ENCODE assay signal across 10 cellular contexts in the genomic region with DNA sequence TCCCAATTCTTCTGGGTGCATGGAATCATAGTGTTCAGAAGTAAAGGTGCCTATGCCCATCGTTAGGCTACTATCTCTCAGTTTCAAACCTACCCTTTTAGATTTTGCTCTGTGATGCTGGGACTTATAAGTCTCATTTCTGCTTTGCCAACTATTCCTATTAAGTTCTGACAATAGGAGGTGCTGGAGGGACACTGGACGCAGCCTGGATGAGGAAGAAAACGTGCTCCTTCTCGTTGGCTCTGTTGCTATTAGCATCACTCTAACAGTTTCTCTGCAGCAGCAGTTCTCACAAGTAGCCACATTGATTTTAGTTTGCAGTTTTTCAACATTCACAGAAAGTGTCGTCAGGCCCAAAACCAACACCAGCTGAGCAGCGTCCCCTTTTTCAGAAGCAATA.
DNase-seq lines count a peak whose midpoint lies in the region; ATAC-seq and TF ChIP-seq lines count a peak whose summit lies in the region.
"Had no signal": no experiment of that assay in that cellular context is flagged by ENCODE, and none has a peak within 500 bp of the region (broad histone marks: within the 10 kb centered on the region; RNA-seq: fewer than 3 reads in every experiment).

No MANE protein-coding gene starts in this region.

- H3K36me3 ChIP-seq in ACC112 (ENCODE audit: insufficient read depth, low read length) = no peaks in the 10 kb centered on the region

- H3K4me3 ChIP-seq in ACC112 (ENCODE audit: low read depth, low read length) = no peak overlapping the region

- no peak for TF ChIP-seq EP300 in Ishikawa (IDR thresholded peaks at IDR 0.05; ENCODE audit: borderline replicate concordance)

- no peaks in the 10 kb centered on the region for H3K4me1 Mint-ChIP-seq in activated CD4-positive, alpha-beta memory T cell treated with anti-CD3 and anti-CD28 coated beads, Interleukin-2, amount 10 ng/mL, durations not matched to agents 7 days and 5 days

- no peak overlapping the region for H3K4me3 Mint-ChIP-seq in activated CD4-positive, alpha-beta memory T cell treated with anti-CD3 and anti-CD28 coated beads, Interleukin-2, amount 10 ng/mL, durations not matched to agents 7 days and 5 days

- H3K4me1 ChIP-seq in ACC112 (ENCODE audit: control insufficient read depth, insufficient read depth, low read length, unreplicated experiment) = no peaks in the 10 kb centered on the region

- TF ChIP-seq RAD21 in Ishikawa (IDR thresholded peaks at IDR 0.05; ENCODE audit: low read depth) = peak; percentile 76

- no peak for ATAC-seq in GM18520 (IDR thresholded peaks at IDR 0.05; ENCODE audit: unreplicated experiment)
- ATAC-seq in HG03045 (IDR thresholded peaks at IDR 0.05; ENCODE audit: unreplicated experiment) = no peak

- DNase-seq in amniotic epithelial cell (ENCODE audit: low read depth) (peak; percentile 73), kidney tubule cell (ENCODE audit: low spot score) (peak; percentile 22), NCI-H1436 (lab: John Stamatoyannopoulos, UW) (no peak)
- no peak for DNase-seq in activated CD4-positive, alpha-beta memory T cell treated with anti-CD3 and anti-CD28 coated beads, Interleukin-2, amount 10 ng/mL, durations not matched to agents 7 days and 5 days
- DNase-seq: cortex of kidney, MM.1S had no signal

- no peak overlapping the region for H3K27ac ChIP-seq in ACC112 (ENCODE audit: low read depth, low read length)

- POLR2A ChIA-PET in activated CD4-positive, alpha-beta memory T cell treated with anti-CD3 and anti-CD28 coated beads, Interleukin-2, amount 10 ng/mL, durations not matched to agents 7 days and 5 days (lab: Charles Lee) = no interaction called here

- H3K27me3 ChIP-seq in ACC112 (ENCODE audit: insufficient read depth, low read length) = no peaks in the 10 kb centered on the region

- H3K27ac Mint-ChIP-seq in activated CD4-positive, alpha-beta memory T cell treated with anti-CD3 and anti-CD28 coated beads, Interleukin-2, amount 10 ng/mL, durations not matched to agents 7 days and 5 days = no peak overlapping the region

- H3K36me3 Mint-ChIP-seq in activated CD4-positive, alpha-beta memory T cell treated with anti-CD3 and anti-CD28 coated beads, Interleukin-2, amount 10 ng/mL, durations not matched to agents 7 days and 5 days (ENCODE audit: low read depth) = no peaks in the 10 kb centered on the region

- peak overlapping the region; percentile 72 for H2AFZ ChIP-seq in ACC112 (ENCODE audit: low read length, unreplicated experiment)

- peaks cover 13% of the 10 kb centered on the region for H3K27me3 Mint-ChIP-seq in activated CD4-positive, alpha-beta memory T cell treated with anti-CD3 and anti-CD28 coated beads, Interleukin-2, amount 10 ng/mL, durations not matched to agents 7 days and 5 days

- CTCF ChIA-PET in activated CD4-positive, alpha-beta memory T cell treated with anti-CD3 and anti-CD28 coated beads, Interleukin-2, amount 10 ng/mL, durations not matched to agents 7 days and 5 days (lab: Charles Lee) = interaction anchor here (1.3 to 12.7 kb wide), 2 partner anchors 9 to 190 kb away, joined by 4 to 163 read pairs; no protein-coding TSS in a partner anchor

- H3K79me2 ChIP-seq in ACC112 (ENCODE audit: control insufficient read depth, insufficient read depth, low read length, unreplicated experiment) = no peaks in the 10 kb centered on the region

- H3K9me3 Mint-ChIP-seq in activated CD4-positive, alpha-beta memory T cell treated with anti-CD3 and anti-CD28 coated beads, Interleukin-2, amount 10 ng/mL, durations not matched to agents 7 days and 5 days = no peaks in the 10 kb centered on the region

TF ChIP-seq in Ishikawa, 13 proteins besides CTCF, POLR2A, EP300 and RAD21:
- TF ChIP-seq CREB1 (IDR thresholded peaks at IDR 0.05; ENCODE audit: low read depth) = no peak
- TF ChIP-seq FOXM1 (IDR thresholded peaks at IDR 0.05; ENCODE audit: borderline replicate concordance, low read depth) = no peak
- TF ChIP-seq NFIC (IDR thresholded peaks at IDR 0.05) = no peak
- TF ChIP-seq ZBTB7A (IDR thresholded peaks at IDR 0.05; ENCODE audit: low read depth) = no peak
- TF ChIP-seq TAF1 (IDR thresholded peaks at IDR 0.05; ENCODE audit: low read depth) = no peak
- TF ChIP-seq TEAD4 (IDR thresholded peaks at IDR 0.05) = no peak
- TF ChIP-seq, protein P1, sequence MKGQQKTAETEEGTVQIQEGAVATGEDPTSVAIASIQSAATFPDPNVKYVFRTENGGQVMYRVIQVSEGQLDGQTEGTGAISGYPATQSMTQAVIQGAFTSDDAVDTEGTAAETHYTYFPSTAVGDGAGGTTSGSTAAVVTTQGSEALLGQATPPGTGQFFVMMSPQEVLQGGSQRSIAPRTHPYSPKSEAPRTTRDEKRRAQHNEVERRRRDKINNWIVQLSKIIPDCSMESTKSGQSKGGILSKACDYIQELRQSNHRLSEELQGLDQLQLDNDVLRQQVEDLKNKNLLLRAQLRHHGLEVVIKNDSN (IDR thresholded peaks at IDR 0.05) = no peak
- TF ChIP-seq TCF12 (IDR thresholded peaks at IDR 0.05; ENCODE audit: low read depth) = no peak
- no peak for TF ChIP-seq YY1 (IDR thresholded peaks at IDR 0.05; ENCODE audit: low read depth)
- no peak for TF ChIP-seq CEBPB (IDR thresholded peaks at IDR 0.05)
- TF ChIP-seq, protein P2, sequence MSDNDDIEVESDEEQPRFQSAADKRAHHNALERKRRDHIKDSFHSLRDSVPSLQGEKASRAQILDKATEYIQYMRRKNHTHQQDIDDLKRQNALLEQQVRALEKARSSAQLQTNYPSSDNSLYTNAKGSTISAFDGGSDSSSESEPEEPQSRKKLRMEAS (IDR thresholded peaks at IDR 0.05) = no peak
- no peak for TF ChIP-seq EGR1 (IDR thresholded peaks at IDR 0.05)
- TF ChIP-seq, protein P3, sequence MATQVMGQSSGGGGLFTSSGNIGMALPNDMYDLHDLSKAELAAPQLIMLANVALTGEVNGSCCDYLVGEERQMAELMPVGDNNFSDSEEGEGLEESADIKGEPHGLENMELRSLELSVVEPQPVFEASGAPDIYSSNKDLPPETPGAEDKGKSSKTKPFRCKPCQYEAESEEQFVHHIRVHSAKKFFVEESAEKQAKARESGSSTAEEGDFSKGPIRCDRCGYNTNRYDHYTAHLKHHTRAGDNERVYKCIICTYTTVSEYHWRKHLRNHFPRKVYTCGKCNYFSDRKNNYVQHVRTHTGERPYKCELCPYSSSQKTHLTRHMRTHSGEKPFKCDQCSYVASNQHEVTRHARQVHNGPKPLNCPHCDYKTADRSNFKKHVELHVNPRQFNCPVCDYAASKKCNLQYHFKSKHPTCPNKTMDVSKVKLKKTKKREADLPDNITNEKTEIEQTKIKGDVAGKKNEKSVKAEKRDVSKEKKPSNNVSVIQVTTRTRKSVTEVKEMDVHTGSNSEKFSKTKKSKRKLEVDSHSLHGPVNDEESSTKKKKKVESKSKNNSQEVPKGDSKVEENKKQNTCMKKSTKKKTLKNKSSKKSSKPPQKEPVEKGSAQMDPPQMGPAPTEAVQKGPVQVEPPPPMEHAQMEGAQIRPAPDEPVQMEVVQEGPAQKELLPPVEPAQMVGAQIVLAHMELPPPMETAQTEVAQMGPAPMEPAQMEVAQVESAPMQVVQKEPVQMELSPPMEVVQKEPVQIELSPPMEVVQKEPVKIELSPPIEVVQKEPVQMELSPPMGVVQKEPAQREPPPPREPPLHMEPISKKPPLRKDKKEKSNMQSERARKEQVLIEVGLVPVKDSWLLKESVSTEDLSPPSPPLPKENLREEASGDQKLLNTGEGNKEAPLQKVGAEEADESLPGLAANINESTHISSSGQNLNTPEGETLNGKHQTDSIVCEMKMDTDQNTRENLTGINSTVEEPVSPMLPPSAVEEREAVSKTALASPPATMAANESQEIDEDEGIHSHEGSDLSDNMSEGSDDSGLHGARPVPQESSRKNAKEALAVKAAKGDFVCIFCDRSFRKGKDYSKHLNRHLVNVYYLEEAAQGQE (IDR thresholded peaks at IDR 0.05; ENCODE audit: low read depth) = no peak

Comparison
In these comparisons a context has a peak if more than half of its experiments do, and no peak if none do; other contexts are left out.
1. DNase-seq: peak in amniotic epithelial cell (single experiment) and kidney tubule cell (single experiment); none in NCI-H1436 (single experiment) and activated CD4-positive, alpha-beta memory T cell treated with anti-CD3 and anti-CD28 coated beads, Interleukin-2, amount 10 ng/mL, durations not matched to agents 7 days and 5 days (single experiment).